Comparison of ENCODE assay signal across 1 cellular context in the genomic region with DNA sequence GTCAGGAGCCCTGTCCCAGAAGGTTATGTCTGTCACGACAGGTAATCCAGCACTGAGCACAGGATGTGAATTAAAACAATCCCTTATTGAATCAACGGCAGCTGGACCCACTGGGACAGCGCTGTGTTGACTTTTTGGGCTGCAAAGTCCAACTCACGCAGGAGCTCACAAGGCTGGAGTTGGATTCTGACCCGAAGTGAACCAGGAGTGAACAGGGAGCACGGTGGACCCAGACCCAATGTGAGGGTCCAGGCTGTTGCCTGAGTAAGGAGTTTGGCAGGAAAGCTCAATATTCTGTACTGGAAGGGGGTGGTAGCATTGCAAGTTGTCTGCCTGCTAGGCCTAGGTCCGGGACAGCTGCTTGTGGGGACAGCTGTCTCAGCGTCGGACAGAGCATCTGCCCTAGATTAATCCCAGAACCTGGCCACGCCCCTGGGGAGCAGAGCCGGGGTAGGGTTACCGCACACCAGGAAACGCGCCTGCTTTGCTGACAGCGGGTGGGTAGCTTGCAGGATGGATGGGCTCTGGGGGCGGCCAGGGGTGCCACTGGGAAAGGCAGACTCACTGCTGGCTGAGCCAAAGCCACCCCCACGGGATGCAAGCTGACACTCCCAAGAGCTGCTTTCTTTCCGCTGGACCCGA.
TF ChIP-seq lines count a peak whose summit lies in the region.

No MANE protein-coding gene starts in this region.

TF ChIP-seq in liver, 16 proteins besides CTCF, POLR2A, EP300 and RAD21 (continued from another document):
- TF ChIP-seq, protein P1, sequence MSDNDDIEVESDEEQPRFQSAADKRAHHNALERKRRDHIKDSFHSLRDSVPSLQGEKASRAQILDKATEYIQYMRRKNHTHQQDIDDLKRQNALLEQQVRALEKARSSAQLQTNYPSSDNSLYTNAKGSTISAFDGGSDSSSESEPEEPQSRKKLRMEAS (IDR thresholded peaks at IDR 0.05): peak; percentile 37
- TF ChIP-seq FOXA2 (IDR thresholded peaks at IDR 0.05) (peak; percentile 96), HNF4A (conservative IDR thresholded peaks at IDR 0.05) (peak; percentile 98), GABPA (IDR thresholded peaks at IDR 0.05 in 1 of 2, conservative IDR thresholded peaks at IDR 0.05 in 1 of 2) (no peak), HNF4G (IDR thresholded peaks at IDR 0.05) (peak; percentile 89), FOXA1 (IDR thresholded peaks at IDR 0.05) (peak; percentile 86)
